In the genomic region with DNA sequence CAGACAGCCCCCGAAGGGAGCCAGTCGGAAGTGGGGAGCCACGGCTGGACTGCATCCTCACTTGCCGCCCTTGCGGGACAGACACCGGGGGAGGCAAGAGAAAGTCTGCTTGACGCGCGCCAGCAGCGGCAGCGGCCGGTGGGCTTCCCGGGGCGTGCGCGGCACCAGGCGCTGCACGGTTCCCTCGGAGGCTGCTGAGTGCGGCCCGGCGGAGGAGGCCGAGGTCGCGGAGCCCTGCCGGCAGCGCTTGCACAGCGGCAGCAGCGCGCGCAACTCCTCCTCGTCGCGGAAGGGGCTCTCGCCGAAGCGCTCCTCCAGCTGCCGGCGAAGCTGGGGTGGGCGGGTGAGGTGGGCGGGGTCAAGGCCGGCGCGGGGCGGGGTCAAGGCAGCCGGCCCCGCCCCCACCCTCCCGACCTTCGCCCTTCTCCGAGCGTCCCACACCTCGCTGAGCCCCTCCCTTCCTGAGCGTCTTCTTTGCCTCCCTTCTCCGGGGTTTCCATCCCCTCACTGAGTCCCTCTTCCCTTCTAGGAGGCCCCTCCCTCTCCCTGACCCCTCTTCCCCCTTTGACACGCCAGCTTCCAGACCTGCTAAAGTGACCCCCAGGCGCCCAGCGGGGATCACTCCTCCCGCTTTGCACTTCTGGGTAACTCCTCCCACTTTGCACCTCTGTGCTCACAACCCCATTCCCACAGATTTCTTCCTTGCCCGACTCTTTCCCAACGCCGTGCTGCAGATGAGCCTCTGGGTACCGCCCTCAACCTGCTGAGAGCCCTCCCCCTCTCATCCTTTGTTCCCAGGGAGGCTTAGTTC, we compare ENCODE assay signal across 8 cellular contexts. TPM values are rescaled to one million over a fixed set of nuclear protein-coding genes. Genes with fewer than 3 reads are reported as not detected.
DNase-seq lines count a peak whose midpoint lies in the region; ATAC-seq and TF ChIP-seq lines count a peak whose summit lies in the region.

No MANE protein-coding gene starts in this region.

- TF ChIP-seq CTCF in dorsolateral prefrontal cortex (IDR thresholded peaks at IDR 0.05 in 54 of 56, conservative IDR thresholded peaks at IDR 0.05 in 2 of 56; ENCODE audit: low read depth in 1 of 56, partially characterized antibody in 56 of 56) = no peak

- no peaks in the 10 kb centered on the region for H3K9me3 Mint-ChIP-seq in activated CD4-positive, alpha-beta T cell treated with anti-CD3 and anti-CD28 coated beads, Interleukin-2, amount 10 ng/mL, durations not matched to agents 7 days and 5 days
- no peaks in the 10 kb centered on the region for H3K9me3 Mint-ChIP-seq in memory B cell

- POLR2A ChIA-PET in activated CD4-positive, alpha-beta T cell treated with anti-CD3 and anti-CD28 coated beads, Interleukin-2, amount 10 ng/mL, durations not matched to agents 7 days and 5 days (lab: Charles Lee) = no interaction called here

- peak overlapping the region; percentile 41 for H3K4me3 Mint-ChIP-seq in activated CD4-positive, alpha-beta T cell treated with anti-CD3 and anti-CD28 coated beads, Interleukin-2, amount 10 ng/mL, durations not matched to agents 7 days and 5 days
- peak overlapping the region; percentile 83 for H3K4me3 Mint-ChIP-seq in memory B cell

- ATAC-seq in memory B cell (ENCODE audit: low read depth) (peak; percentile 75), HG02970 (IDR thresholded peaks at IDR 0.05; ENCODE audit: low FRiP score, unreplicated experiment) (no peak)

- intact Hi-C loops in dorsolateral prefrontal cortex (cut with DNase I) = loop anchor here in 1 of 2 donors (5.0 kb wide), 1 partner anchor 106 kb away; a partner anchor contains a TSS

- peaks cover 17% of the 10 kb centered on the region for H3K4me1 Mint-ChIP-seq in activated CD4-positive, alpha-beta T cell treated with anti-CD3 and anti-CD28 coated beads, Interleukin-2, amount 10 ng/mL, durations not matched to agents 7 days and 5 days
- peaks cover 12% of the 10 kb centered on the region for H3K4me1 Mint-ChIP-seq in memory B cell

- DNase-seq in CD1c-positive myeloid dendritic cell (ENCODE audit: extremely low spot score) = peak; percentile 75
- peak; percentile 76 to 88 for DNase-seq in HAP-1 (ENCODE audit: low spot score in 2 of 2)
- peak; percentile 74 for DNase-seq in NCI-H2227 treated with DMSO at 0.1 percent for 48 hours (lab: John Stamatoyannopoulos, UW)
- DNase-seq in activated CD4-positive, alpha-beta T cell treated with anti-CD3 and anti-CD28 coated beads, Interleukin-2, amount 10 ng/mL, durations not matched to agents 7 days and 5 days = peak; percentile 67
- peak in 1 of 10 donors; percentile 63 for DNase-seq in dorsolateral prefrontal cortex
- peak in 1 of 2 donors; percentile 63 for DNase-seq in memory B cell (ENCODE audit: low spot score in 2 of 2)
- DNase-seq in stimulated activated CD8-positive, alpha-beta memory T cell treated with anti-CD3 and anti-CD28 coated beads, Interleukin-15, amount 100 ng/mL, for 1 hour (ENCODE audit: low read depth) = peak; percentile 32

- H3K27me3 Mint-ChIP-seq in activated CD4-positive, alpha-beta T cell treated with anti-CD3 and anti-CD28 coated beads, Interleukin-2, amount 10 ng/mL, durations not matched to agents 7 days and 5 days = peaks cover 35% of the 10 kb centered on the region
- H3K27me3 Mint-ChIP-seq in memory B cell = peaks cover 7% of the 10 kb centered on the region

- peak overlapping the region; percentile 42 for H3K27ac Mint-ChIP-seq in activated CD4-positive, alpha-beta T cell treated with anti-CD3 and anti-CD28 coated beads, Interleukin-2, amount 10 ng/mL, durations not matched to agents 7 days and 5 days
- H3K27ac Mint-ChIP-seq in memory B cell = no peak overlapping the region

- H3K9me3 ChIP-seq in HAP-1 = no peaks in the 10 kb centered on the region

- H3K27me3 ChIP-seq in HAP-1 (ENCODE audit: low read depth) = no peaks in the 10 kb centered on the region
- H3K27me3 ChIP-seq in dorsolateral prefrontal cortex = peaks cover 0 to 17% (median 0%) of the 10 kb centered on the region in 45 donors

- in situ Hi-C loops in HAP-1 (cut with MboI; ENCODE audit: low sequenced_read_pairs) = loop anchor here (5.0 kb wide), 1 partner anchor 91 kb away; a partner anchor contains a TSS

- CTCF ChIA-PET in activated CD4-positive, alpha-beta T cell treated with anti-CD3 and anti-CD28 coated beads, Interleukin-2, amount 10 ng/mL, durations not matched to agents 7 days and 5 days (lab: Charles Lee) = no interaction called here

- H3K27ac ChIP-seq in dorsolateral prefrontal cortex = peak overlapping the region in 2 of 59 donors; percentile 57 to 60

- peak overlapping the region; percentile 45 for H3K4me3 ChIP-seq in HAP-1
- H3K4me3 ChIP-seq in dorsolateral prefrontal cortex = peak overlapping the region; percentile 29 to 73 (median 59)

- no peaks in the 10 kb centered on the region for H3K36me3 Mint-ChIP-seq in activated CD4-positive, alpha-beta T cell treated with anti-CD3 and anti-CD28 coated beads, Interleukin-2, amount 10 ng/mL, durations not matched to agents 7 days and 5 days (ENCODE audit: low read depth)
- no peaks in the 10 kb centered on the region for H3K36me3 Mint-ChIP-seq in memory B cell

- H3K4me1 ChIP-seq in HAP-1 = peaks cover 10% of the 10 kb centered on the region

- no peaks in the 10 kb centered on the region for H3K36me3 ChIP-seq in HAP-1 (replicated peaks)

RNA-seq across cellular contexts. Expression of a gene that starts 8.8 kb away (rescaled TPM):
- total RNA-seq in activated CD4-positive, alpha-beta T cell treated with anti-CD3 and anti-CD28 coated beads, Interleukin-2, amount 10 ng/mL, durations not matched to agents 7 days and 5 days = not detected
- total RNA-seq in dorsolateral prefrontal cortex = 10 to 100 TPM in 24 of 120 experiments, 1 to 10 TPM in 96; 4.0 to 19.1 (median 8.0) TPM

RNA-seq across cellular contexts. Expression of a gene that starts 8.9 kb away (rescaled TPM):
- total RNA-seq in activated CD4-positive, alpha-beta T cell treated with anti-CD3 and anti-CD28 coated beads, Interleukin-2, amount 10 ng/mL, durations not matched to agents 7 days and 5 days = not detected
- total RNA-seq in dorsolateral prefrontal cortex = 10 to 100 TPM in 3 of 120 experiments, 1 to 10 TPM in 117; 2.6 to 11.1 (median 5.7) TPM

RNA-seq across cellular contexts. Expression of a gene that starts 16.1 kb away (rescaled TPM):
- total RNA-seq in activated CD4-positive, alpha-beta T cell treated with anti-CD3 and anti-CD28 coated beads, Interleukin-2, amount 10 ng/mL, durations not matched to agents 7 days and 5 days = not detected
- 1 to 10 TPM in 59 of 120 experiments, under 1 TPM in 50, not detected in 11; 0.29 to 3.8 (median 1.0) TPM for total RNA-seq in dorsolateral prefrontal cortex

RNA-seq across cellular contexts. Expression of a gene that starts 42.4 kb away (rescaled TPM):
- total RNA-seq in activated CD4-positive, alpha-beta T cell treated with anti-CD3 and anti-CD28 coated beads, Interleukin-2, amount 10 ng/mL, durations not matched to agents 7 days and 5 days = under 1 TPM; 0.52 to 0.87 TPM
- total RNA-seq in dorsolateral prefrontal cortex = 1 to 10 TPM in 27 of 120 experiments, under 1 TPM in 76, not detected in 17; 0.16 to 4.8 (median 0.64) TPM

Comparison
In these comparisons a context has a peak if more than half of its experiments do, and no peak if none do; other contexts are left out.
1. RNA of a gene that starts 8.8 kb away (total RNA-seq): 4.0 to 19.1 TPM in dorsolateral prefrontal cortex; not detected in activated CD4-positive, alpha-beta T cell treated with anti-CD3 and anti-CD28 coated beads, Interleukin-2, amount 10 ng/mL, durations not matched to agents 7 days and 5 days; every median in the first group is over 4 times any median in the second.